ENCODE assay signal across 11 cellular contexts in genomic region chr1:28296401-28297220, GRCh38. TPM values are rescaled to one million over a fixed set of nuclear protein-coding genes. Genes with fewer than 3 reads are reported as not detected.
DNase-seq lines count a peak whose midpoint lies in the region; ATAC-seq and TF ChIP-seq lines count a peak whose summit lies in the region.
"Had no signal": no experiment of that assay in that cellular context is flagged by ENCODE, and none has a peak within 500 bp of the region (broad histone marks: within the 10 kb centered on the region; RNA-seq: fewer than 3 reads in every experiment).

No MANE protein-coding gene starts in this region.

- peak overlapping the region; percentile 81 for H2AFZ ChIP-seq in GM23248

- H3K79me2 ChIP-seq in GM23248 (ENCODE audit: insufficient read depth), result no peaks in the 10 kb centered on the region

- no peak for TF ChIP-seq CTCF in Peyer's patch (IDR thresholded peaks at IDR 0.05)
- TF ChIP-seq CTCF in fibroblast of villous mesenchyme (IDR thresholded peaks at IDR 0.05; ENCODE audit: insufficient read depth, low read depth, low read length), result no peak
- TF ChIP-seq CTCF in ovary (IDR thresholded peaks at IDR 0.05), result peak in 2 of 3 donors; percentile 18 to 53

- WGBS in GM23248 (ENCODE audit: low coverage in 1 of 2, low lambda C conversion rate in 2 of 2, missing lambda C conversion rate in 2 of 2), 2 experiments, result 11 to 13% methylated on average over 14 of the region's 14 CpGs
- 2 to 4% (median 3%) methylated on average over 14 of the region's 14 CpGs for WGBS in ovary, 3 donors

- H3K9me2 ChIP-seq in GM23248 (ENCODE audit: insufficient read depth), result no peaks in the 10 kb centered on the region

- peak overlapping the region; percentile 51 for H3K4me3 ChIP-seq in GM23248
- H3K4me3 ChIP-seq in Peyer's patch, result peak overlapping the region in 2 of 4 donors; percentile 6 to 13
- peak overlapping the region; percentile 2 for H3K4me3 ChIP-seq in fibroblast of villous mesenchyme (ENCODE audit: low read depth, low read length)
- no peak overlapping the region for H3K4me3 ChIP-seq in ovary

- DNase-seq in GM23248 (peak; percentile 37), Peyer's patch (peak in 2 of 3 donors; percentile 87), fibroblast of villous mesenchyme (ENCODE audit: low read depth) (peak; percentile 88), ovary (peak; percentile 90 to 97 (median 94)), NCI-H345 treated with DMSO at 0.1 percent for 48 hours (lab: John Stamatoyannopoulos, UW; ENCODE audit: unreplicated experiment) (no peak), NCI-H774 (lab: John Stamatoyannopoulos, UW) (no peak)
- no peak for DNase-seq in stimulated activated CD4-positive, alpha-beta T cell treated with anti-CD3 and anti-CD28 coated beads, Interleukin-2, amount 100 ng/mL, for 48 hours
- DNase-seq: caudate nucleus had no signal

- intact Hi-C loops in ovary (cut with DNase I), result no loop called here

- no peaks in the 10 kb centered on the region for H4K20me1 ChIP-seq in GM23248 (ENCODE audit: insufficient read depth)

- H3K9ac ChIP-seq in GM23248, result peak overlapping the region; percentile 39; the same call in 1 of the 2 replicates

- peak; percentile 65 for TF ChIP-seq EP300 in ovary (IDR thresholded peaks at IDR 0.05)

- H3K36me3 ChIP-seq in GM23248 (ENCODE audit: low read depth), result no peaks in the 10 kb centered on the region
- H3K36me3 ChIP-seq in Peyer's patch, result no peaks in the 10 kb centered on the region
- H3K36me3 ChIP-seq in ovary, result no peaks in the 10 kb centered on the region

- H3K9me3 ChIP-seq in GM23248 (ENCODE audit: low read depth), result no peaks in the 10 kb centered on the region
- no peaks in the 10 kb centered on the region for H3K9me3 ChIP-seq in Peyer's patch
- no peaks in the 10 kb centered on the region for H3K9me3 ChIP-seq in ovary

- peak overlapping the region; percentile 77 for H3K4me2 ChIP-seq in GM23248 (ENCODE audit: unreplicated experiment)

- no peak for ATAC-seq in GM19035 (IDR thresholded peaks at IDR 0.05; ENCODE audit: unreplicated experiment)
- ATAC-seq: HCT116 had no signal

- in situ Hi-C loops in GM23248 (cut with MboI), result no loop called here

- H3K4me1 ChIP-seq in GM23248 (ENCODE audit: insufficient read depth) (no peaks in the 10 kb centered on the region; the same call in 1 of the 2 replicates), Peyer's patch (peaks cover 0 to 10% (median 0%) of the 10 kb centered on the region in 4 donors), ovary (ENCODE audit: insufficient read depth) (peaks cover 4% of the 10 kb centered on the region)

- H3K27ac ChIP-seq in GM23248, result no peak overlapping the region
- H3K27ac ChIP-seq in Peyer's patch, result peak overlapping the region in 3 of 4 donors; percentile 14 to 83 (median 79)
- H3K27ac ChIP-seq in ovary, result peak overlapping the region; percentile 67 to 78
- H3K27ac ChIP-seq: VCaP had no signal

- no peaks in the 10 kb centered on the region for H3K27me3 ChIP-seq in GM23248 (replicated peaks; ENCODE audit: insufficient read depth)
- no peaks in the 10 kb centered on the region for H3K27me3 ChIP-seq in Peyer's patch
- H3K27me3 ChIP-seq in ovary, result no peaks in the 10 kb centered on the region

- TF ChIP-seq POLR2A in Peyer's patch (IDR thresholded peaks at IDR 0.05) (peak in 1 of 2 donors; percentile 38), ovary (IDR thresholded peaks at IDR 0.05) (no peak)

- H3F3A ChIP-seq in GM23248 (ENCODE audit: insufficient read depth), result peaks cover 2% of the 10 kb centered on the region; the same call in 1 of the 2 replicates

RNA-seq across cellular contexts. Expression of gene MED18, which starts 32.2 kb away (rescaled TPM):
- 8.1 and 10.9 TPM in 2 replicates for total RNA-seq in GM23248 (2014; rRNA removed; shearing (Covaris generic))
- polyA plus RNA-seq in GM23248 (2016; fragmentation: Nextera tagmentation; extraction: Ambion mirVana) (11.6 and 12.4 TPM in 2 replicates), ovary (10 to 100 TPM in 1 of 2 donors, 1 to 10 TPM in 1; 9.0 to 15.3 TPM)
- total RNA-seq in Peyer's patch (10 to 100 TPM; 27.2 to 68.0 (median 32.2) TPM), fibroblast of villous mesenchyme (14.5 and 20.3 TPM in 2 replicates), ovary (10 to 100 TPM in 1 of 7 donors, 1 to 10 TPM in 6; 6.4 to 14.5 (median 8.6) TPM)

RNA-seq across cellular contexts. Expression of gene SESN2, which starts 37.3 kb away (rescaled TPM):
- total RNA-seq in GM23248 (2014; rRNA removed; shearing (Covaris generic)), result 57.8 and 58.4 TPM in 2 replicates
- polyA plus RNA-seq in GM23248 (2016; fragmentation: Nextera tagmentation; extraction: Ambion mirVana) (34.3 and 34.5 TPM in 2 replicates), ovary (10 to 100 TPM in 1 of 2 donors, 1 to 10 TPM in 1; 7.4 to 15.2 TPM)
- total RNA-seq in Peyer's patch (10 to 100 TPM in 3 of 4 donors, 1 to 10 TPM in 1; 4.1 to 33.8 (median 26.1) TPM), fibroblast of villous mesenchyme (13.4 and 39.9 TPM in 2 replicates), ovary (10 to 100 TPM; 17.8 to 79.9 (median 29.1) TPM)

Comparison
In these comparisons a context has a peak if more than half of its experiments do, and no peak if none do; other contexts are left out.
1. DNase-seq: peak in GM23248 (single experiment), Peyer's patch (2 of 3), fibroblast of villous mesenchyme (single experiment) and ovary (5 of 5); none in NCI-H345 treated with DMSO at 0.1 percent for 48 hours (single experiment), NCI-H774 (single experiment) and stimulated activated CD4-positive, alpha-beta T cell treated with anti-CD3 and anti-CD28 coated beads, Interleukin-2, amount 100 ng/mL, for 48 hours (0 of 2).
2. CTCF ChIP-seq: peak in ovary (2 of 3); none in Peyer's patch (0 of 6) and fibroblast of villous mesenchyme (single experiment).